In genomic region chr13:32802159-32802558, GRCh38 we compare ENCODE assay signal across 25 cellular contexts.
"Had no signal": no experiment of that assay in that cellular context is flagged by ENCODE, and none has a peak within 500 bp of the region (broad histone marks: within the 10 kb centered on the region; RNA-seq: fewer than 3 reads in every experiment).

No MANE protein-coding gene starts in this region.

- ATAC-seq: activated T-helper 17 cell treated with anti-CD3 and anti-CD28 coated beads, Interleukin-2, amount 50 U/mL, for 72 hours; effector memory CD8-positive, alpha-beta T cell; gastroesophageal sphincter; left ventricle myocardium superior; naive thymus-derived CD8-positive, alpha-beta T cell; upper lobe of right lung had no signal

- DNase-seq: activated CD4-positive, alpha-beta T cell treated with anti-CD3 and anti-CD28 coated beads, Interleukin-2, amount 50 U/mL, for 1 hour; activated CD4-positive, CD25-positive, alpha-beta regulatory T cell treated with anti-CD3 and anti-CD28 coated beads, Interleukin-2, amount 50 U/mL, for 72 hours; activated naive CD4-positive, alpha-beta T cell; activated naive CD8-positive, alpha-beta T cell treated with anti-CD3 and anti-CD28 coated beads for 36 hours; activated T-cell treated with anti-CD3 and anti-CD28 coated beads, Interleukin-2, amount 50 U/mL, for 1 hour; amniotic stem cell; colonic mucosa; dorsolateral prefrontal cortex; effector memory CD8-positive, alpha-beta T cell; head of caudate nucleus; hypothalamus; left ventricle myocardium superior; mammary epithelial cell; naive thymus-derived CD8-positive, alpha-beta T cell; nucleus accumbens; posterior cingulate gyrus; spleen; stimulated activated CD4-positive, alpha-beta T cell treated with anti-CD3 and anti-CD28 coated beads, Interleukin-4, amount 100 ng/mL, for 1 hour; stimulated activated naive CD4-positive, alpha-beta T cell; upper lobe of right lung; WERI-Rb-1 had no signal

- H3K27ac ChIP-seq: breast epithelium, colonic mucosa, dorsolateral prefrontal cortex, esophagus muscularis mucosa, gastroesophageal sphincter, spleen, upper lobe of right lung, WERI-Rb-1 had no signal

- H3K27me3 ChIP-seq: breast epithelium, colonic mucosa, dorsolateral prefrontal cortex, esophagus muscularis mucosa, gastroesophageal sphincter, spleen, upper lobe of right lung had no signal

- H3K4me3 ChIP-seq: breast epithelium, colonic mucosa, dorsolateral prefrontal cortex, esophagus muscularis mucosa, gastroesophageal sphincter, spleen, upper lobe of right lung had no signal

- H3K4me1 ChIP-seq: breast epithelium, colonic mucosa, spleen, upper lobe of right lung had no signal

- H3K36me3 ChIP-seq: breast epithelium, colonic mucosa, esophagus muscularis mucosa, gastroesophageal sphincter, spleen, upper lobe of right lung, WERI-Rb-1 had no signal

- H3K9me3 ChIP-seq: breast epithelium, colonic mucosa, esophagus muscularis mucosa, gastroesophageal sphincter, upper lobe of right lung had no signal
